In the genomic region with DNA sequence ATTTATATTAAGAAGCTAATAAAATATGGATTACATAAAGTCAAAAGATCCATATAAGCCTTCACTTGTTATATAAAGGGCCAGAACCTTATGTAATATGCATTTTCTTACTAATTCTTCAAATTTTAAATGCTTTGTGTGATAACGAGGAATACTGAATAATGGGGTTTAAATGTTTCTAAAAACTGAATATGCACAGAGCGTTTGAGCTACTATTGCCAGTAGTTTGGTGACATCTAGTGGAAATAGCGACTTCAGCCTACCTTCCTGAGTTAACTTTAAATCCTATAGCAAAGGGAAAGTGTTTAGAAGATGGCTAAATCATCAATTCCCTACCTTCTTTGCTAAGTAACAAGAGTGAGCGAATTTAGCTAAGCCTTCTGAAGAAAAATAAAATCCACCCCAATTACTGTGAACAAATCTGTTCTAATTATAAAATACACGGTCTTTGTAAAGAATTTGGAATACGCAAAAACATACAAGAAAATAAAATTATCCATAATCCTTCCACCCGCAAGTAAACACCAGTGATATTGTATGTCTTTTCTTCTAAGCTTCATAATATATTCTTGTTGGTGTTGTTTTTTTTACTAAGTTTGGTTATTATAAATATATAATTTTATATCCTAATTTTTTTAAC, we compare ENCODE assay signal across 1 cellular context.
TF ChIP-seq lines count a peak whose summit lies in the region.

No MANE protein-coding gene starts in this region.

TF ChIP-seq in HepG2, 621 proteins besides CTCF, POLR2A, EP300 and RAD21 (continued from another document and continues in another):
- TF ChIP-seq, protein P1, sequence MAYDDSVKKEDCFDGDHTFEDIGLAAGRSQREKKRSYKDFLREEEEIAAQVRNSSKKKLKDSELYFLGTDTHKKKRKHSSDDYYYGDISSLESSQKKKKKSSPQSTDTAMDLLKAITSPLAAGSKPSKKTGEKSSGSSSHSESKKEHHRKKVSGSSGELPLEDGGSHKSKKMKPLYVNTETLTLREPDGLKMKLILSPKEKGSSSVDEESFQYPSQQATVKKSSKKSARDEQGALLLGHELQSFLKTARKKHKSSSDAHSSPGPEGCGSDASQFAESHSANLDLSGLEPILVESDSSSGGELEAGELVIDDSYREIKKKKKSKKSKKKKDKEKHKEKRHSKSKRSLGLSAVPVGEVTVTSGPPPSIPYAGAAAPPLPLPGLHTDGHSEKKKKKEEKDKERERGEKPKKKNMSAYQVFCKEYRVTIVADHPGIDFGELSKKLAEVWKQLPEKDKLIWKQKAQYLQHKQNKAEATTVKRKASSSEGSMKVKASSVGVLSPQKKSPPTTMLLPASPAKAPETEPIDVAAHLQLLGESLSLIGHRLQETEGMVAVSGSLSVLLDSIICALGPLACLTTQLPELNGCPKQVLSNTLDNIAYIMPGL (CRISPR knock-in tag; IDR thresholded peaks at IDR 0.05; ENCODE audit: borderline replicate concordance in 1 of 2, low read depth in 1 of 2): peak in 1 of 2 experiments; percentile 42; a peak in 1 of 4 replicates
- TF ChIP-seq ZNF232 (CRISPR knock-in tag; IDR thresholded peaks at IDR 0.05; ENCODE audit: borderline replicate concordance) (no peak), LCORL (IDR thresholded peaks at IDR 0.05) (no peak), LCORL (CRISPR knock-in tag; IDR thresholded peaks at IDR 0.05) (no peak), SIX1 (CRISPR knock-in tag; IDR thresholded peaks at IDR 0.05; ENCODE audit: borderline replicate concordance) (0 out of 2 replicates have a peak, but pooled peaks have one; percentile 21), TAF15 (IDR thresholded peaks at IDR 0.05; ENCODE audit: low read depth, low read length, poor library complexity, severe bottlenecking) (no peak), ELK4 (CRISPR knock-in tag; IDR thresholded peaks at IDR 0.05; ENCODE audit: borderline replicate concordance) (no peak), ADNP (CRISPR knock-in tag; IDR thresholded peaks at IDR 0.05) (no peak), ZNF430 (CRISPR knock-in tag; IDR thresholded peaks at IDR 0.05) (no peak), HES4 (CRISPR knock-in tag; IDR thresholded peaks at IDR 0.05; ENCODE audit: borderline replicate concordance) (no peak), ESRRA (CRISPR knock-in tag; IDR thresholded peaks at IDR 0.05; ENCODE audit: low read depth) (no peak), FOXJ3 (CRISPR knock-in tag; IDR thresholded peaks at IDR 0.05; ENCODE audit: borderline replicate concordance) (no peak), DNMT1 (CRISPR knock-in tag; IDR thresholded peaks at IDR 0.05) (no peak), ZNF101 (CRISPR knock-in tag; IDR thresholded peaks at IDR 0.05; ENCODE audit: borderline replicate concordance, low read depth) (no peak), ZFP1 (CRISPR knock-in tag; IDR thresholded peaks at IDR 0.05) (no peak), NR2F6 (IDR thresholded peaks at IDR 0.05) (no peak), NR2F6 (CRISPR knock-in tag; IDR thresholded peaks at IDR 0.05) (0 out of 2 replicates have a peak, but pooled peaks have one; percentile 14), GMEB1 (CRISPR knock-in tag; IDR thresholded peaks at IDR 0.05; ENCODE audit: borderline replicate concordance) (no peak), MLLT10 (CRISPR knock-in tag; IDR thresholded peaks at IDR 0.05) (no peak), ZFAT (CRISPR knock-in tag; conservative IDR thresholded peaks at IDR 0.05) (no peak)
- TF ChIP-seq, protein P2, sequence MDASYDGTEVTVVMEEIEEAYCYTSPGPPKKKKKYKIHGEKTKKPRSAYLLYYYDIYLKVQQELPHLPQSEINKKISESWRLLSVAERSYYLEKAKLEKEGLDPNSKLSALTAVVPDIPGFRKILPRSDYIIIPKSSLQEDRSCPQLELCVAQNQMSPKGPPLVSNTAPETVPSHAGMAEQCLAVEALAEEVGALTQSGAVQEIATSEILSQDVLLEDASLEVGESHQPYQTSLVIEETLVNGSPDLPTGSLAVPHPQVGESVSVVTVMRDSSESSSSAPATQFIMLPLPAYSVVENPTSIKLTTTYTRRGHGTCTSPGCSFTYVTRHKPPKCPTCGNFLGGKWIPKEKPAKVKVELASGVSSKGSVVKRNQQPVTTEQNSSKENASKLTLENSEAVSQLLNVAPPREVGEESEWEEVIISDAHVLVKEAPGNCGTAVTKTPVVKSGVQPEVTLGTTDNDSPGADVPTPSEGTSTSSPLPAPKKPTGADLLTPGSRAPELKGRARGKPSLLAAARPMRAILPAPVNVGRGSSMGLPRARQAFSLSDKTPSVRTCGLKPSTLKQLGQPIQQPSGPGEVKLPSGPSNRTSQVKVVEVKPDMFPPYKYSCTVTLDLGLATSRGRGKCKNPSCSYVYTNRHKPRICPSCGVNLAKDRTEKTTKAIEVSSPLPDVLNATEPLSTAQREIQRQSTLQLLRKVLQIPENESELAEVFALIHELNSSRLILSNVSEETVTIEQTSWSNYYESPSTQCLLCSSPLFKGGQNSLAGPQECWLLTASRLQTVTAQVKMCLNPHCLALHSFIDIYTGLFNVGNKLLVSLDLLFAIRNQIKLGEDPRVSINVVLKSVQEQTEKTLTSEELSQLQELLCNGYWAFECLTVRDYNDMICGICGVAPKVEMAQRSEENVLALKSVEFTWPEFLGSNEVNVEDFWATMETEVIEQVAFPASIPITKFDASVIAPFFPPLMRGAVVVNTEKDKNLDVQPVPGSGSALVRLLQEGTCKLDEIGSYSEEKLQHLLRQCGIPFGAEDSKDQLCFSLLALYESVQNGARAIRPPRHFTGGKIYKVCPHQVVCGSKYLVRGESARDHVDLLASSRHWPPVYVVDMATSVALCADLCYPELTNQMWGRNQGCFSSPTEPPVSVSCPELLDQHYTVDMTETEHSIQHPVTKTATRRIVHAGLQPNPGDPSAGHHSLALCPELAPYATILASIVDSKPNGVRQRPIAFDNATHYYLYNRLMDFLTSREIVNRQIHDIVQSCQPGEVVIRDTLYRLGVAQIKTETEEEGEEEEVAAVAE (CRISPR knock-in tag; IDR thresholded peaks at IDR 0.05; ENCODE audit: borderline replicate concordance): no peak
- TF ChIP-seq, protein P3, sequence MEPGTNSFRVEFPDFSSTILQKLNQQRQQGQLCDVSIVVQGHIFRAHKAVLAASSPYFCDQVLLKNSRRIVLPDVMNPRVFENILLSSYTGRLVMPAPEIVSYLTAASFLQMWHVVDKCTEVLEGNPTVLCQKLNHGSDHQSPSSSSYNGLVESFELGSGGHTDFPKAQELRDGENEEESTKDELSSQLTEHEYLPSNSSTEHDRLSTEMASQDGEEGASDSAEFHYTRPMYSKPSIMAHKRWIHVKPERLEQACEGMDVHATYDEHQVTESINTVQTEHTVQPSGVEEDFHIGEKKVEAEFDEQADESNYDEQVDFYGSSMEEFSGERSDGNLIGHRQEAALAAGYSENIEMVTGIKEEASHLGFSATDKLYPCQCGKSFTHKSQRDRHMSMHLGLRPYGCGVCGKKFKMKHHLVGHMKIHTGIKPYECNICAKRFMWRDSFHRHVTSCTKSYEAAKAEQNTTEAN (CRISPR knock-in tag; conservative IDR thresholded peaks at IDR 0.05): no peak
- TF ChIP-seq, protein P4, sequence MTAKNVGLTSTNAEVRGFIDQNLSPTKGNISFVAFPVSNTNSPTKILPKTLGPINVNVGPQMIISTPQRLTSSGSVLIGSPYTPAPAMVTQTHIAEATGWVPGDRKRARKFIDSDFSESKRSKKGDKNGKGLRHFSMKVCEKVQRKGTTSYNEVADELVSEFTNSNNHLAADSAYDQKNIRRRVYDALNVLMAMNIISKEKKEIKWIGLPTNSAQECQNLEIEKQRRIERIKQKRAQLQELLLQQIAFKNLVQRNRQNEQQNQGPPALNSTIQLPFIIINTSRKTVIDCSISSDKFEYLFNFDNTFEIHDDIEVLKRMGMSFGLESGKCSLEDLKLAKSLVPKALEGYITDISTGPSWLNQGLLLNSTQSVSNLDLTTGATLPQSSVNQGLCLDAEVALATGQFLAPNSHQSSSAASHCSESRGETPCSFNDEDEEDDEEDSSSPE (CRISPR knock-in tag; IDR thresholded peaks at IDR 0.05): no peak
- TF ChIP-seq, protein P5, sequence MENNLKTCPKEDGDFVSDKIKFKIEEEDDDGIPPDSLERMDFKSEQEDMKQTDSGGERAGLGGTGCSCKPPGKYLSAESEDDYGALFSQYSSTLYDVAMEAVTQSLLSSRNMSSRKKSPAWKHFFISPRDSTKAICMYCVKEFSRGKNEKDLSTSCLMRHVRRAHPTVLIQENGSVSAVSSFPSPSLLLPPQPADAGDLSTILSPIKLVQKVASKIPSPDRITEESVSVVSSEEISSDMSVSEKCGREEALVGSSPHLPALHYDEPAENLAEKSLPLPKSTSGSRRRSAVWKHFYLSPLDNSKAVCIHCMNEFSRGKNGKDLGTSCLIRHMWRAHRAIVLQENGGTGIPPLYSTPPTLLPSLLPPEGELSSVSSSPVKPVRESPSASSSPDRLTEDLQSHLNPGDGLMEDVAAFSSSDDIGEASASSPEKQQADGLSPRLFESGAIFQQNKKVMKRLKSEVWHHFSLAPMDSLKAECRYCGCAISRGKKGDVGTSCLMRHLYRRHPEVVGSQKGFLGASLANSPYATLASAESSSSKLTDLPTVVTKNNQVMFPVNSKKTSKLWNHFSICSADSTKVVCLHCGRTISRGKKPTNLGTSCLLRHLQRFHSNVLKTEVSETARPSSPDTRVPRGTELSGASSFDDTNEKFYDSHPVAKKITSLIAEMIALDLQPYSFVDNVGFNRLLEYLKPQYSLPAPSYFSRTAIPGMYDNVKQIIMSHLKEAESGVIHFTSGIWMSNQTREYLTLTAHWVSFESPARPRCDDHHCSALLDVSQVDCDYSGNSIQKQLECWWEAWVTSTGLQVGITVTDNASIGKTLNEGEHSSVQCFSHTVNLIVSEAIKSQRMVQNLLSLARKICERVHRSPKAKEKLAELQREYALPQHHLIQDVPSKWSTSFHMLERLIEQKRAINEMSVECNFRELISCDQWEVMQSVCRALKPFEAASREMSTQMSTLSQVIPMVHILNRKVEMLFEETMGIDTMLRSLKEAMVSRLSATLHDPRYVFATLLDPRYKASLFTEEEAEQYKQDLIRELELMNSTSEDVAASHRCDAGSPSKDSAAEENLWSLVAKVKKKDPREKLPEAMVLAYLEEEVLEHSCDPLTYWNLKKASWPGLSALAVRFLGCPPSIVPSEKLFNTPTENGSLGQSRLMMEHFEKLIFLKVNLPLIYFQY (CRISPR knock-in tag; IDR thresholded peaks at IDR 0.05; ENCODE audit: borderline replicate concordance): no peak
- TF ChIP-seq, protein P6, sequence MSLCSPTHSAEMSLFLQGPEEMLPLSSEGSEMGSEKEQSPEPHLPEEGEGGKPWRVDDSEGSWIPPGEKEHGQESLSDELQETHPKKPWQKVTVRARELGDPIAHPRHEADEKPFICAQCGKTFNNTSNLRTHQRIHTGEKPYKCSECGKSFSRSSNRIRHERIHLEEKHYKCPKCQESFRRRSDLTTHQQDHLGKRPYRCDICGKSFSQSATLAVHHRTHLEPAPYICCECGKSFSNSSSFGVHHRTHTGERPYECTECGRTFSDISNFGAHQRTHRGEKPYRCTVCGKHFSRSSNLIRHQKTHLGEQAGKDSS (CRISPR knock-in tag; IDR thresholded peaks at IDR 0.05; ENCODE audit: borderline replicate concordance, low read depth): no peak
- TF ChIP-seq, protein P7, sequence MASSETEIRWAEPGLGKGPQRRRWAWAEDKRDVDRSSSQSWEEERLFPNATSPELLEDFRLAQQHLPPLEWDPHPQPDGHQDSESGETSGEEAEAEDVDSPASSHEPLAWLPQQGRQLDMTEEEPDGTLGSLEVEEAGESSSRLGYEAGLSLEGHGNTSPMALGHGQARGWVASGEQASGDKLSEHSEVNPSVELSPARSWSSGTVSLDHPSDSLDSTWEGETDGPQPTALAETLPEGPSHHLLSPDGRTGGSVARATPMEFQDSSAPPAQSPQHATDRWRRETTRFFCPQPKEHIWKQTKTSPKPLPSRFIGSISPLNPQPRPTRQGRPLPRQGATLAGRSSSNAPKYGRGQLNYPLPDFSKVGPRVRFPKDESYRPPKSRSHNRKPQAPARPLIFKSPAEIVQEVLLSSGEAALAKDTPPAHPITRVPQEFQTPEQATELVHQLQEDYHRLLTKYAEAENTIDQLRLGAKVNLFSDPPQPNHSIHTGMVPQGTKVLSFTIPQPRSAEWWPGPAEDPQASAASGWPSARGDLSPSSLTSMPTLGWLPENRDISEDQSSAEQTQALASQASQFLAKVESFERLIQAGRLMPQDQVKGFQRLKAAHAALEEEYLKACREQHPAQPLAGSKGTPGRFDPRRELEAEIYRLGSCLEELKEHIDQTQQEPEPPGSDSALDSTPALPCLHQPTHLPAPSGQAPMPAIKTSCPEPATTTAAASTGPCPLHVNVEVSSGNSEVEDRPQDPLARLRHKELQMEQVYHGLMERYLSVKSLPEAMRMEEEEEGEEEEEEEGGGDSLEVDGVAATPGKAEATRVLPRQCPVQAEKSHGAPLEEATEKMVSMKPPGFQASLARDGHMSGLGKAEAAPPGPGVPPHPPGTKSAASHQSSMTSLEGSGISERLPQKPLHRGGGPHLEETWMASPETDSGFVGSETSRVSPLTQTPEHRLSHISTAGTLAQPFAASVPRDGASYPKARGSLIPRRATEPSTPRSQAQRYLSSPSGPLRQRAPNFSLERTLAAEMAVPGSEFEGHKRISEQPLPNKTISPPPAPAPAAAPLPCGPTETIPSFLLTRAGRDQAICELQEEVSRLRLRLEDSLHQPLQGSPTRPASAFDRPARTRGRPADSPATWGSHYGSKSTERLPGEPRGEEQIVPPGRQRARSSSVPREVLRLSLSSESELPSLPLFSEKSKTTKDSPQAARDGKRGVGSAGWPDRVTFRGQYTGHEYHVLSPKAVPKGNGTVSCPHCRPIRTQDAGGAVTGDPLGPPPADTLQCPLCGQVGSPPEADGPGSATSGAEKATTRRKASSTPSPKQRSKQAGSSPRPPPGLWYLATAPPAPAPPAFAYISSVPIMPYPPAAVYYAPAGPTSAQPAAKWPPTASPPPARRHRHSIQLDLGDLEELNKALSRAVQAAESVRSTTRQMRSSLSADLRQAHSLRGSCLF (CRISPR knock-in tag; IDR thresholded peaks at IDR 0.05; ENCODE audit: borderline replicate concordance): no peak
